In genomic region chr5:96493189-96493790, GRCh38 we compare ENCODE assay signal across 25 cellular contexts.
DNase-seq lines count a peak whose midpoint lies in the region; ATAC-seq and TF ChIP-seq lines count a peak whose summit lies in the region.
"Had no signal": no experiment of that assay in that cellular context is flagged by ENCODE, and none has a peak within 500 bp of the region (broad histone marks: within the 10 kb centered on the region; RNA-seq: fewer than 3 reads in every experiment).

No MANE protein-coding gene starts in this region.

- TF ChIP-seq CTCF in GM23338 (conservative IDR thresholded peaks at IDR 0.05; ENCODE audit: low read depth in 2 of 2) (no peak), heart left ventricle (IDR thresholded peaks at IDR 0.05) (no peak), natural killer cell (IDR thresholded peaks at IDR 0.05) (no peak), thyroid gland (IDR thresholded peaks at IDR 0.05) (no peak)

- no peaks in the 10 kb centered on the region for H3K27me3 Mint-ChIP-seq in GM23338 (ENCODE audit: insufficient read depth, low read depth, poor library complexity)
- peaks cover 7 to 8% of the 10 kb centered on the region in 2 donors for H3K27me3 Mint-ChIP-seq in natural killer cell (ENCODE audit: low read depth in 2 of 2)

- no peaks in the 10 kb centered on the region for H3F3A ChIP-seq in GM23338 (replicated peaks; ENCODE audit: low read depth)

- H3K9me3 ChIP-seq in heart left ventricle (no peaks in the 10 kb centered on the region), thyroid gland (no peaks in the 10 kb centered on the region)
- H3K9me3 ChIP-seq: Peyer's patch, SJSA1 had no signal

- H3K27ac Mint-ChIP-seq in GM23338: no peak overlapping the region
- H3K27ac Mint-ChIP-seq in natural killer cell: no peak overlapping the region
- H3K27ac Mint-ChIP-seq: CD8-positive, alpha-beta T cell; H9 had no signal

- no peak overlapping the region for H3K4me3 Mint-ChIP-seq in GM23338
- H3K4me3 Mint-ChIP-seq in natural killer cell: no peak overlapping the region
- H3K4me3 Mint-ChIP-seq: CD8-positive, alpha-beta T cell; H9 had no signal

- H3K36me3 ChIP-seq in GM23338 (ENCODE audit: insufficient read depth) (no peaks in the 10 kb centered on the region), heart left ventricle (no peaks in the 10 kb centered on the region), thyroid gland (no peaks in the 10 kb centered on the region)
- H3K36me3 ChIP-seq: Peyer's patch, SJSA1 had no signal

- peak; percentile 2 for DNase-seq in NOMO-1 treated with DMSO at 0.1 percent for 48 hours (lab: John Stamatoyannopoulos, UW; ENCODE audit: unreplicated experiment)
- no peak for DNase-seq in NOMO-1 treated with dmso at 0.1 percent for 144 hours (lab: John Stamatoyannopoulos, UW; ENCODE audit: unreplicated experiment)
- DNase-seq in GM23338 (ENCODE audit: low spot score): no peak
- peak; percentile 26 for DNase-seq in SK-MEL-5 (ENCODE audit: low read depth, low spot score)
- no peak for DNase-seq in heart left ventricle
- DNase-seq in natural killer cell: no peak
- DNase-seq in thyroid gland: no peak
- DNase-seq: 8988T; AML-193; CD8-positive, alpha-beta T cell; DMS 273 treated with DMSO at 0.1 percent for 48 hours; DMS79; GF-D8; H9; IMR-90; KG1; MM.1S; NCI-H2029; NCI-H2227 treated with DMSO at 0.1 percent for 48 hours; NCI-H526 treated with DMSO at 0.1 percent for 48 hours; Peyer's patch; T-helper 1 cell had no signal

- intact Hi-C loops in heart left ventricle (cut with DNase I): loop anchor here in 1 of 10 donors (5.0 kb wide), 1 partner anchor 36 kb away; no protein-coding TSS in a partner anchor
- intact Hi-C loops in natural killer cell (cut with micrococcal nuclease): no loop called here
- intact Hi-C loops in thyroid gland (cut with DNase I): no loop called here

- H3K4me1 Mint-ChIP-seq in GM23338: no peaks in the 10 kb centered on the region
- no peaks in the 10 kb centered on the region for H3K4me1 Mint-ChIP-seq in natural killer cell
- H3K4me1 Mint-ChIP-seq: H9 had no signal

- peak overlapping the region; percentile 79; the same call in 1 of the 2 replicates for H2AFZ ChIP-seq in GM23338

- H3K27ac ChIP-seq in GM23338 (ENCODE audit: low read depth) (no peak overlapping the region), heart left ventricle (no peak overlapping the region), thyroid gland (no peak overlapping the region)
- H3K27ac ChIP-seq: C4-2B, Peyer's patch, SJSA1 had no signal

- no peaks in the 10 kb centered on the region for H3K79me2 ChIP-seq in GM23338 (replicated peaks; ENCODE audit: insufficient read depth)

- H3K4me1 ChIP-seq in GM23338 (ENCODE audit: insufficient read depth) (no peaks in the 10 kb centered on the region), heart left ventricle (no peaks in the 10 kb centered on the region), thyroid gland (no peaks in the 10 kb centered on the region)
- H3K4me1 ChIP-seq: Peyer's patch, SJSA1 had no signal

- no peak for TF ChIP-seq POLR2A in heart left ventricle (IDR thresholded peaks at IDR 0.05)
- TF ChIP-seq POLR2A in thyroid gland (IDR thresholded peaks at IDR 0.05): no peak

- 82 to 84% (median 83%) methylated on average over 3 of the region's 3 CpGs for WGBS in heart left ventricle, 4 donors
- 80 to 82% methylated on average over 3 of the region's 3 CpGs for WGBS in thyroid gland, 2 donors

- no peak for ATAC-seq in GM23338
- no peak for ATAC-seq in heart left ventricle
- ATAC-seq in natural killer cell: no peak
- ATAC-seq: CD8-positive, alpha-beta T cell; Right ventricle myocardium inferior had no signal

- H4K20me1 ChIP-seq in GM23338 (replicated peaks; ENCODE audit: insufficient read depth): no peaks in the 10 kb centered on the region

- in situ Hi-C loops in SK-MEL-5 (cut with HindIII; ENCODE audit: low pct_unique_long_range_greater_than_20kb, low sequenced_read_pairs): no loop called here

- no peaks in the 10 kb centered on the region; the same call in 2 of the 3 replicates for H3K9me3 Mint-ChIP-seq in GM23338
- H3K9me3 Mint-ChIP-seq in natural killer cell: no peaks in the 10 kb centered on the region

- H3K4me3 ChIP-seq in GM23338: no peak overlapping the region
- no peak overlapping the region for H3K4me3 ChIP-seq in heart left ventricle
- no peak overlapping the region for H3K4me3 ChIP-seq in thyroid gland (replicated peaks in 1 of 3)
- H3K4me3 ChIP-seq: Peyer's patch, SJSA1 had no signal

- no peak overlapping the region for H3K4me2 ChIP-seq in GM23338

- H3K36me3 Mint-ChIP-seq in GM23338 (ENCODE audit: low read depth) (no peaks in the 10 kb centered on the region), natural killer cell (no peaks in the 10 kb centered on the region)
- H3K36me3 Mint-ChIP-seq: CD8-positive, alpha-beta T cell had no signal

- H3K27me3 ChIP-seq in GM23338 (ENCODE audit: insufficient read depth) (no peaks in the 10 kb centered on the region), heart left ventricle (no peaks in the 10 kb centered on the region), thyroid gland (no peaks in the 10 kb centered on the region)
- H3K27me3 ChIP-seq: Peyer's patch had no signal

- H3K9me2 ChIP-seq in GM23338 (ENCODE audit: insufficient read depth): no peaks in the 10 kb centered on the region

TF ChIP-seq in GM23338, 12 proteins besides CTCF, POLR2A, EP300 and RAD21 (continues in another document):
- no peak for TF ChIP-seq JUNB (IDR thresholded peaks at IDR 0.05; ENCODE audit: unreplicated experiment)
- no peak for TF ChIP-seq STAT1 (IDR thresholded peaks at IDR 0.05; ENCODE audit: unreplicated experiment)
- TF ChIP-seq EZH2 (IDR thresholded peaks at IDR 0.05; ENCODE audit: low read depth, unreplicated experiment): no peak
- no peak for TF ChIP-seq CREB1 (CRISPR knock-in tag; IDR thresholded peaks at IDR 0.05; ENCODE audit: low read depth)
- TF ChIP-seq ZNF114 (CRISPR knock-in tag; IDR thresholded peaks at IDR 0.05): no peak
- TF ChIP-seq POLR2AphosphoS5 (IDR thresholded peaks at IDR 0.05; ENCODE audit: low read depth): no peak
- TF ChIP-seq ZNF331 (CRISPR knock-in tag; IDR thresholded peaks at IDR 0.05; ENCODE audit: low read depth): no peak
- no peak for TF ChIP-seq REST (IDR thresholded peaks at IDR 0.05; ENCODE audit: unreplicated experiment)
- no peak for TF ChIP-seq NANOG (IDR thresholded peaks at IDR 0.05; ENCODE audit: borderline replicate concordance)
- TF ChIP-seq ETS1 (IDR thresholded peaks at IDR 0.05): no peak

Comparison
In these comparisons a context has a peak if more than half of its experiments do, and no peak if none do; other contexts are left out.
1. DNase-seq: peak in NOMO-1 treated with DMSO at 0.1 percent for 48 hours (single experiment) and SK-MEL-5 (single experiment); none in NOMO-1 treated with dmso at 0.1 percent for 144 hours (single experiment), GM23338 (single experiment), heart left ventricle (0 of 5), natural killer cell (single experiment) and thyroid gland (0 of 2).